11 cellular contexts compared by ENCODE assay signal in the genomic region with DNA sequence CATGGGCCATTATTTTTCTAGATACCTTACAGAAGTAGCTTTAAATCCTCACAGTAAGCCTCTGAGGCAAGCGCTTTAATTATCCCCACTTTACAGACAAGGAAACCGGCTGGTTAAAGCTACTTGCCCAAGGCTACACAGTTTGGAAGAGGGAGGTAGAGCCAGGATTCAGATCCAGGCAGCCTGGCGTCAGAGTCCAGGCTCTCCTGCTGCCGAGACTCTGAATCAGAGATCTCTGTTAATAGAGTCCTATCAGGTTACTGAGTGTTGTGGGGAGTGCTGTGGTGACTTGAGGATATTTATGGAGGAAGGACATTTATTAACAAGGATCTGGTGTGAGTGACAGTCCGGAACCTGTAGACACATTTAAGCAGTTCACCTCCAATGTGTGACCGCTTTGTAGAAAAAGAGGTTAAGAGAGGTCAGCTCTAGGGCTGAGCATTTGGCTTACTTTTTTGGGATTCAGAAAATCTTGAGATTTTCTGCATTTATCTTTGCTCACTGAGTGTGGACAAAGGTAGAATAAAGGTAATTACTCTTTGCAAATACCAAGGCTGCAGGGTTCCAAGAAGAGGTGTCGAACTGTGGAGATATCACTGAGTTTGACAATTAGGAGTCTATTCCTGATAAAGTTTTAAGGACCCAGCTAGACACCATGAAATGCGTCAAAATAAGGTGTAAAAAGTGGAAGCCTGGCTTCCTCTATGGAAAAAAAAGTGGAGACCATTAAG. TPM values are rescaled to one million over a fixed set of nuclear protein-coding genes. Genes with fewer than 3 reads are reported as not detected.
DNase-seq lines count a peak whose midpoint lies in the region; ATAC-seq, FAIRE-seq and TF ChIP-seq lines count a peak whose summit lies in the region.
"Had no signal": no experiment of that assay in that cellular context is flagged by ENCODE, and none has a peak within 500 bp of the region (broad histone marks: within the 10 kb centered on the region; RNA-seq: fewer than 3 reads in every experiment).

No MANE protein-coding gene starts in this region.

- in situ Hi-C loops in HepG2 (cut with HindIII; ENCODE audit: extremely low pct_ligation_motif_present, low pct_unique_long_range_greater_than_20kb), result no loop called here

- peaks cover 24% of the 10 kb centered on the region for H3K4me1 Mint-ChIP-seq in type B pancreatic cell (ENCODE audit: unreplicated experiment)

- ATAC-seq in HepG2, result no peak
- ATAC-seq in right lobe of liver, result no peak
- ATAC-seq in GM18505 (IDR thresholded peaks at IDR 0.05; ENCODE audit: unreplicated experiment), result no peak
- no peak for ATAC-seq in HG03439 (IDR thresholded peaks at IDR 0.05; ENCODE audit: unreplicated experiment)

- H3K4me2 ChIP-seq in HepG2 (ENCODE audit: low read depth, low read length), result peak overlapping the region; percentile 78; the same call in 1 of the 2 replicates

- CTCF ChIA-PET in HepG2 (lab: Yijun Ruan, JAX; ENCODE audit: low intra/inter-chr PET ratio, low total read pairs), result no interaction called here

- DNase-seq in HepG2 (ENCODE audit: low spot score) (no peak), right lobe of liver (no peak), SJCRH30 (no peak), type B pancreatic cell (ENCODE audit: extremely low spot score, unreplicated experiment) (no peak), HCEC 1CT (no peak)
- DNase-seq: NCI-H146, nucleus accumbens, upper lobe of left lung had no signal

- peaks cover 31% of the 10 kb centered on the region for H3K79me2 ChIP-seq in HepG2 (ENCODE audit: insufficient read depth, low read length)

- H3K9me3 ChIP-seq in HepG2 (ENCODE audit: low read length) (no peaks in the 10 kb centered on the region), right lobe of liver (no peaks in the 10 kb centered on the region), SJCRH30 (replicated peaks) (no peaks in the 10 kb centered on the region), iPS-20b (ENCODE audit: insufficient read depth, low read depth, low read length) (no peaks in the 10 kb centered on the region)
- H3K9me3 ChIP-seq: upper lobe of left lung had no signal

- H3K27ac ChIP-seq in HepG2 (ENCODE audit: extremely low read length, insufficient read depth, low read length), result no peak overlapping the region
- no peak overlapping the region for H3K27ac ChIP-seq in right lobe of liver
- H3K27ac ChIP-seq in SJCRH30, result no peak overlapping the region
- H3K27ac ChIP-seq in iPS-20b (ENCODE audit: low read length), result no peak overlapping the region

- H3K36me3 ChIP-seq in HepG2 (replicated peaks in 1 of 2; ENCODE audit: control insufficient read depth in 1 of 2, insufficient read depth in 2 of 2, low read length in 2 of 2), result peaks cover 1 to 18% of the 10 kb centered on the region in 2 experiments; a peak in 4 of 5 replicates
- peaks cover 0 to 14% (median 2%) of the 10 kb centered on the region in 4 donors for H3K36me3 ChIP-seq in right lobe of liver
- no peaks in the 10 kb centered on the region for H3K36me3 ChIP-seq in SJCRH30
- H3K36me3 ChIP-seq in iPS-20b (ENCODE audit: insufficient read depth, low read depth, low read length), result peaks cover 23% of the 10 kb centered on the region

- TF ChIP-seq CTCF in HepG2 (CRISPR knock-in tag; IDR thresholded peaks at IDR 0.05), result no peak
- no peak for TF ChIP-seq CTCF in right lobe of liver (IDR thresholded peaks at IDR 0.05)
- TF ChIP-seq CTCF in type B pancreatic cell (conservative IDR thresholded peaks at IDR 0.05), result no peak

- H3K36me3 Mint-ChIP-seq in type B pancreatic cell, result no peaks in the 10 kb centered on the region

- H3K9ac ChIP-seq in HepG2 (ENCODE audit: insufficient read depth, low read depth, low read length) (no peak overlapping the region), iPS-20b (ENCODE audit: low read depth, low read length) (peak overlapping the region; percentile 95)

- H3K27me3 Mint-ChIP-seq in type B pancreatic cell, result no peaks in the 10 kb centered on the region

- no peak overlapping the region for H2AFZ ChIP-seq in HepG2 (ENCODE audit: low read length)

- FAIRE-seq in HepG2 (lab: Jason Lieb, UNC), result no peak

- no peaks in the 10 kb centered on the region for H4K20me1 ChIP-seq in HepG2 (ENCODE audit: insufficient read depth, low read length)

- intact Hi-C loops in HepG2 (cut with micrococcal nuclease; ENCODE audit: unreplicated experiment) (loop anchor here (5.0 to 10.0 kb wide), 3 partner anchors 42 to 643 kb away; a partner anchor contains a TSS), right lobe of liver (cut with DNase I) (no loop called here)

- H3K9me3 Mint-ChIP-seq in type B pancreatic cell, result no peaks in the 10 kb centered on the region

- H3K4me3 ChIP-seq in HepG2 (replicated peaks in 1 of 3; ENCODE audit: insufficient read depth in 1 of 3, low read depth in 2 of 3, low read length in 3 of 3) (no peak overlapping the region; a peak in 1 of 6 replicates), right lobe of liver (no peak overlapping the region), SJCRH30 (peak overlapping the region; percentile 71; the same call in 1 of the 2 replicates), iPS-20b (ENCODE audit: low read length) (peak overlapping the region; percentile 94)

- H3K27me3 ChIP-seq in HepG2 (ENCODE audit: control insufficient read depth in 1 of 2, insufficient read depth in 2 of 2, low read length in 2 of 2), result no peaks in the 10 kb centered on the region; a peak in 2 of 5 replicates
- H3K27me3 ChIP-seq in right lobe of liver, result no peaks in the 10 kb centered on the region
- H3K27me3 ChIP-seq in SJCRH30, result no peaks in the 10 kb centered on the region
- H3K27me3 ChIP-seq in iPS-20b (ENCODE audit: insufficient read depth, low read length), result no peaks in the 10 kb centered on the region
- H3K27me3 ChIP-seq: upper lobe of left lung had no signal

- POLR2A ChIA-PET in HepG2 (lab: Yijun Ruan, JAX), result no interaction called here

- WGBS in HepG2 (ENCODE audit: low lambda C conversion rate), result 98% methylated on average over 8 of the region's 8 CpGs
- 84% methylated on average over 8 of the region's 8 CpGs for WGBS in right lobe of liver (ENCODE audit: insufficient coverage, low coverage, low lambda C conversion rate, missing lambda C conversion rate)

- TF ChIP-seq RAD21 in HepG2 (CRISPR knock-in tag; IDR thresholded peaks at IDR 0.05), result no peak

- TF ChIP-seq POLR2A in HepG2 (IDR thresholded peaks at IDR 0.05; ENCODE audit: insufficient read depth in 1 of 2, low read depth in 2 of 2, low read length in 2 of 2) (no peak), right lobe of liver (IDR thresholded peaks at IDR 0.05) (no peak), GM18505 (IDR thresholded peaks at IDR 0.05; ENCODE audit: borderline replicate concordance, extremely low read depth, insufficient read depth, insufficient read length) (no peak)

- H3K4me3 Mint-ChIP-seq in type B pancreatic cell, result peak overlapping the region; percentile 91

- TF ChIP-seq EP300 in HepG2 (IDR thresholded peaks at IDR 0.05; ENCODE audit: low read depth in 2 of 2, low read length in 2 of 2) (no peak), HepG2 (CRISPR knock-in tag; IDR thresholded peaks at IDR 0.05; ENCODE audit: borderline replicate concordance) (no peak)

- no TSS peak for BruUV-seq in HepG2 (replicated peaks; lab: Mats Ljungman, UMichigan)

- H3K4me1 ChIP-seq in HepG2 (ENCODE audit: insufficient read depth, low read length), result peaks cover 34% of the 10 kb centered on the region
- H3K4me1 ChIP-seq in right lobe of liver, result peaks cover 0 to 13% (median 3%) of the 10 kb centered on the region in 4 donors
- peaks cover 5% of the 10 kb centered on the region; the same call in 1 of the 2 replicates for H3K4me1 ChIP-seq in SJCRH30
- peaks cover 22% of the 10 kb centered on the region for H3K4me1 ChIP-seq in iPS-20b (ENCODE audit: insufficient read depth, low read length)

- peak overlapping the region; percentile 93 for H3K27ac Mint-ChIP-seq in type B pancreatic cell

RNA-seq across cellular contexts. Expression of a gene that starts 1.6 kb away (rescaled TPM):
- 24.7 and 33.6 TPM in 2 replicates for total RNA-seq in HepG2 (2016; rRNA removed; fragmentation: Illumina TruSeq; extraction: Trizol)
- total RNA-seq in HepG2 (2016; cell fraction: cytosol; rRNA removed; fragmentation: Illumina TruSeq; extraction: Trizol; ENCODE audit: low read depth), result 50.8 and 65.5 TPM in 2 replicates
- 24.0 and 29.5 TPM in 2 replicates for total RNA-seq in HepG2 (2016; cell fraction: insoluble cytoplasmic fraction; rRNA removed; fragmentation: Illumina TruSeq; extraction: Trizol)
- total RNA-seq in HepG2 (2016; cell fraction: membrane; rRNA removed; fragmentation: Illumina TruSeq; extraction: Trizol), result 48.0 and 59.3 TPM in 2 replicates
- total RNA-seq in HepG2 (2016; cell fraction: nucleus; rRNA removed; fragmentation: Illumina TruSeq; extraction: Trizol), result 28.6 and 34.6 TPM in 2 replicates
- polyA plus RNA-seq in HepG2 (2011; rRNA removed), result 12.2 and 15.3 TPM in 2 replicates
- 6.1 and 8.7 TPM in 2 replicates for polyA plus RNA-seq in HepG2 (2011; cell fraction: cytosol; rRNA removed)
- polyA plus RNA-seq in HepG2 (2011; cell fraction: nucleus; rRNA removed), result 14.1 and 15.3 TPM in 2 replicates
- polyA plus RNA-seq in HepG2 (2012), result 6.9 and 10.2 TPM in 2 replicates
- polyA plus RNA-seq in HepG2 (2016; cell fraction: cytosol; fragmentation: Illumina TruSeq; extraction: Trizol; ENCODE audit: low read depth), result 1.0 and 1.6 TPM in 2 replicates
- polyA plus RNA-seq in HepG2 (2016; cell fraction: insoluble cytoplasmic fraction; fragmentation: Illumina TruSeq; extraction: Trizol; ENCODE audit: low read depth), result 16.2 and 18.0 TPM in 2 replicates
- polyA plus RNA-seq in HepG2 (2016; cell fraction: membrane; fragmentation: Illumina TruSeq; extraction: Trizol; ENCODE audit: low read depth), result 3.0 and 3.3 TPM in 2 replicates
- 27.2 and 34.7 TPM in 2 replicates for polyA plus RNA-seq in HepG2 (2016; cell fraction: nucleus; fragmentation: Illumina TruSeq; extraction: Trizol; ENCODE audit: insufficient read depth, low read depth)
- polyA minus RNA-seq in HepG2 (2011; rRNA and poly(A)+ RNA removed; ENCODE audit: low replicate concordance), result 30.4 and 77.0 TPM in 2 replicates
- 20.5 and 21.1 TPM in 2 replicates for polyA minus RNA-seq in HepG2 (2011; cell fraction: cytosol; rRNA and poly(A)+ RNA removed)
- 48.3 and 49.1 TPM in 2 replicates for polyA minus RNA-seq in HepG2 (2011; cell fraction: nucleus; rRNA and poly(A)+ RNA removed)
- 1 to 10 TPM; 7.5 to 9.1 (median 8.3) TPM for total RNA-seq in right lobe of liver
- 26.3 and 28.4 TPM in 2 replicates for total RNA-seq in SJCRH30 (2014; rRNA removed; shearing (Covaris generic))
- 19.8 and 37.5 TPM in 2 replicates for total RNA-seq in type B pancreatic cell (ENCODE audit: low replicate concordance)

RNA-seq across cellular contexts. Expression of a gene that starts 41.8 kb away (rescaled TPM):
- total RNA-seq in HepG2 (2016; rRNA removed; fragmentation: Illumina TruSeq; extraction: Trizol) (59.6 and 96.2 TPM in 2 replicates), right lobe of liver (10 to 100 TPM; 14.6 to 30.3 (median 20.9) TPM), type B pancreatic cell (ENCODE audit: low replicate concordance) (38.8 and 39.1 TPM in 2 replicates)
- 17.4 and 19.2 TPM in 2 replicates for total RNA-seq in HepG2 (2016; cell fraction: cytosol; rRNA removed; fragmentation: Illumina TruSeq; extraction: Trizol; ENCODE audit: low read depth)
- total RNA-seq in HepG2 (2016; cell fraction: insoluble cytoplasmic fraction; rRNA removed; fragmentation: Illumina TruSeq; extraction: Trizol), result 55.1 and 101 TPM in 2 replicates
- total RNA-seq in HepG2 (2016; cell fraction: membrane; rRNA removed; fragmentation: Illumina TruSeq; extraction: Trizol), result 36.0 and 39.4 TPM in 2 replicates
- total RNA-seq in HepG2 (2016; cell fraction: nucleus; rRNA removed; fragmentation: Illumina TruSeq; extraction: Trizol), result 46.1 and 50.8 TPM in 2 replicates
- 43.3 and 63.5 TPM in 2 replicates for polyA plus RNA-seq in HepG2 (2011; rRNA removed)
- 32.3 and 38.9 TPM in 2 replicates for polyA plus RNA-seq in HepG2 (2011; cell fraction: cytosol; rRNA removed)
- polyA plus RNA-seq in HepG2 (2011; cell fraction: nucleus; rRNA removed), result 36.4 and 40.5 TPM in 2 replicates
- polyA plus RNA-seq in HepG2 (2012), result 26.8 and 30.0 TPM in 2 replicates
- polyA plus RNA-seq in HepG2 (2016; cell fraction: cytosol; fragmentation: Illumina TruSeq; extraction: Trizol; ENCODE audit: low read depth), result 6.6 and 7.4 TPM in 2 replicates
- 76.8 and 84.1 TPM in 2 replicates for polyA plus RNA-seq in HepG2 (2016; cell fraction: insoluble cytoplasmic fraction; fragmentation: Illumina TruSeq; extraction: Trizol; ENCODE audit: low read depth)
- polyA plus RNA-seq in HepG2 (2016; cell fraction: membrane; fragmentation: Illumina TruSeq; extraction: Trizol; ENCODE audit: low read depth), result 13.7 and 15.5 TPM in 2 replicates
- 57.0 and 57.1 TPM in 2 replicates for polyA plus RNA-seq in HepG2 (2016; cell fraction: nucleus; fragmentation: Illumina TruSeq; extraction: Trizol; ENCODE audit: insufficient read depth, low read depth)
- polyA minus RNA-seq in HepG2 (2011; rRNA and poly(A)+ RNA removed; ENCODE audit: low replicate concordance), result 83.0 and 125 TPM in 2 replicates
- polyA minus RNA-seq in HepG2 (2011; cell fraction: cytosol; rRNA and poly(A)+ RNA removed), result 49.3 and 51.1 TPM in 2 replicates
- polyA minus RNA-seq in HepG2 (2011; cell fraction: nucleus; rRNA and poly(A)+ RNA removed), result 70.4 and 83.0 TPM in 2 replicates
- 29.4 and 33.1 TPM in 2 replicates for total RNA-seq in SJCRH30 (2014; rRNA removed; shearing (Covaris generic))

Comparison
In these comparisons a context has a peak if more than half of its experiments do, and no peak if none do; other contexts are left out.
1. H3K4me3 ChIP-seq: peak in SJCRH30 (single experiment) and iPS-20b (single experiment); none in HepG2 (0 of 3) and right lobe of liver (0 of 3).